Comparison of ENCODE assay signal across 13 cellular contexts in the genomic region with DNA sequence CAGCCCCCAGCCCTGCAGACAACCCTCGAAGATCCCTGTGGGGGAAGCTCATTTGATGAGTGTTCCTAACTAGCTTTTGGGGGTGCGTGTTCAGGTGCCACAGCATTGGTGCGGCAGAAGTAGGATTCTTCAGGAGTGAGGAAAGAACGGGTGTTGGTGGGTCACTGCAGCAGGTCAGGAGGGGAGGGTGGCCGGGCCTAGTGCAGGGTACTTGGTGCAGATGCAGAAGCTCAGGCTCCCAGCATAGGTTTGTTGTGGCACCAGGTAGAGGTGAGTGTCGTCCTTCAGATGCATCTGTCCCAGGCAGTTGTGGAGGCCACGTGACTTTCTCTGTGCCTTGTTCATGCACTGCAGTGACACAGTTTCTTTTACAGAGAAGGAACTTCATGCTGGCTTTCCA. TPM values are rescaled to one million over a fixed set of nuclear protein-coding genes. Genes with fewer than 3 reads are reported as not detected.
DNase-seq lines count a peak whose midpoint lies in the region; ATAC-seq, FAIRE-seq and TF ChIP-seq lines count a peak whose summit lies in the region.
"Had no signal": no experiment of that assay in that cellular context is flagged by ENCODE, and none has a peak within 500 bp of the region (broad histone marks: within the 10 kb centered on the region; RNA-seq: fewer than 3 reads in every experiment).

No MANE protein-coding gene starts in this region.

- no peak for ATAC-seq in activated CD4-positive, alpha-beta T cell treated with anti-CD3 and anti-CD28 coated beads for 36 hours
- no peak for ATAC-seq in GM21526 (IDR thresholded peaks at IDR 0.05; ENCODE audit: low FRiP score, unreplicated experiment)
- ATAC-seq: GM12878 had no signal

- H3K27ac Mint-ChIP-seq in activated CD4-positive, alpha-beta T cell treated with anti-CD3 and anti-CD28 coated beads for 36 hours: no peak overlapping the region
- H3K27ac Mint-ChIP-seq in chondrocyte (ENCODE audit: unreplicated experiment) (peak overlapping the region; percentile 59), nephron progenitor cell (peak overlapping the region; percentile 74)

- peak; percentile 2 for DNase-seq in activated CD4-positive, alpha-beta T cell treated with anti-CD3 and anti-CD28 coated beads for 36 hours
- DNase-seq in activated CD4-positive, alpha-beta T cell treated with anti-CD3 and anti-CD28 coated beads, Interleukin-2, amount 50 U/mL, for 4 hours: no peak
- DNase-seq in D721Med (ENCODE audit: insufficient read length, low spot score): peak; percentile 8
- no peak for DNase-seq in chondrocyte (ENCODE audit: low spot score)
- DNase-seq in nephron progenitor cell: no peak
- no peak for DNase-seq in NCI-H526 treated with DMSO at 0.1 percent for 48 hours (lab: John Stamatoyannopoulos, UW)
- no peak for DNase-seq in GM12891 (ENCODE audit: insufficient read length, low spot score)
- DNase-seq: Calu3, DMS79, GOT3 had no signal

- peaks cover 19% of the 10 kb centered on the region for H3K4me1 Mint-ChIP-seq in activated CD4-positive, alpha-beta T cell treated with anti-CD3 and anti-CD28 coated beads for 36 hours
- H3K4me1 Mint-ChIP-seq in chondrocyte (ENCODE audit: low read depth) (peaks cover 25% of the 10 kb centered on the region), nephron progenitor cell (peaks cover 72% of the 10 kb centered on the region)

- POLR2A ChIA-PET in activated CD4-positive, alpha-beta T cell treated with anti-CD3 and anti-CD28 coated beads for 36 hours (lab: Charles Lee): no interaction called here

- intact Hi-C loops in activated CD4-positive, alpha-beta T cell treated with anti-CD3 and anti-CD28 coated beads for 36 hours (cut with DNase I, micrococcal nuclease): no loop called here

- H3K27me3 Mint-ChIP-seq in activated CD4-positive, alpha-beta T cell treated with anti-CD3 and anti-CD28 coated beads for 36 hours: no peaks in the 10 kb centered on the region
- H3K27me3 Mint-ChIP-seq in chondrocyte (ENCODE audit: low read depth) (no peaks in the 10 kb centered on the region), nephron progenitor cell (ENCODE audit: low read depth, poor library complexity) (no peaks in the 10 kb centered on the region)

- no peak for TF ChIP-seq POLR2A in GM12891 (IDR thresholded peaks at IDR 0.05; ENCODE audit: low read depth, low read length)

- H3K36me3 Mint-ChIP-seq in activated CD4-positive, alpha-beta T cell treated with anti-CD3 and anti-CD28 coated beads for 36 hours (ENCODE audit: low read depth): peaks cover 8% of the 10 kb centered on the region
- H3K36me3 Mint-ChIP-seq in chondrocyte (ENCODE audit: low read depth) (peaks cover 12% of the 10 kb centered on the region), nephron progenitor cell (ENCODE audit: low read depth) (peaks cover 14% of the 10 kb centered on the region)

- H3K4me3 Mint-ChIP-seq in activated CD4-positive, alpha-beta T cell treated with anti-CD3 and anti-CD28 coated beads for 36 hours: no peak overlapping the region
- no peak overlapping the region for H3K4me3 Mint-ChIP-seq in chondrocyte (ENCODE audit: unreplicated experiment)
- no peak overlapping the region for H3K4me3 Mint-ChIP-seq in nephron progenitor cell
- H3K4me3 Mint-ChIP-seq: CD14-positive monocyte had no signal

- no peaks in the 10 kb centered on the region for H3K9me3 Mint-ChIP-seq in activated CD4-positive, alpha-beta T cell treated with anti-CD3 and anti-CD28 coated beads for 36 hours (ENCODE audit: low read depth)
- H3K9me3 Mint-ChIP-seq in chondrocyte (ENCODE audit: low read depth): no peaks in the 10 kb centered on the region
- no peaks in the 10 kb centered on the region for H3K9me3 Mint-ChIP-seq in nephron progenitor cell
- H3K9me3 Mint-ChIP-seq: CD14-positive monocyte had no signal

- TF ChIP-seq CTCF in D721Med (IDR thresholded peaks at IDR 0.05; ENCODE audit: insufficient read depth, missing control alignments) (no peak), chondrocyte (IDR thresholded peaks at IDR 0.05) (no peak), nephron progenitor cell (IDR thresholded peaks at IDR 0.05) (no peak)

- FAIRE-seq in D721Med (lab: Jason Lieb, UNC) (no peak), GM12891 (lab: Jason Lieb, UNC) (no peak)
- FAIRE-seq: GM12878 had no signal

- CTCF ChIA-PET in activated CD4-positive, alpha-beta T cell treated with anti-CD3 and anti-CD28 coated beads for 36 hours (lab: Charles Lee): no interaction called here

TF ChIP-seq in GM12891, 5 proteins besides CTCF, POLR2A, EP300 and RAD21:
- no peak for TF ChIP-seq POLR2AphosphoS5 (IDR thresholded peaks at IDR 0.05; ENCODE audit: low read depth, low read length)
- no peak for TF ChIP-seq SPI1 (IDR thresholded peaks at IDR 0.05; ENCODE audit: low read depth, low read length)
- no peak for TF ChIP-seq POU2F2 (IDR thresholded peaks at IDR 0.05; ENCODE audit: low read depth, low read length)

RNA-seq across cellular contexts. Expression of a gene that starts 15.1 kb away (rescaled TPM):
- total RNA-seq in activated CD4-positive, alpha-beta T cell treated with anti-CD3 and anti-CD28 coated beads for 36 hours: 10 to 100 TPM; 30.6 to 31.3 TPM
- total RNA-seq in chondrocyte: 2.3 to 3.6 TPM (median 2.4 TPM) in 3 replicates
- 15.5 TPM for polyA plus RNA-seq in GM12891 (2012; ENCODE audit: low read depth, missing spikeins)

Comparison
In these comparisons a context has a peak if more than half of its experiments do, and no peak if none do; other contexts are left out.
1. DNase-seq: peak in activated CD4-positive, alpha-beta T cell treated with anti-CD3 and anti-CD28 coated beads for 36 hours (single experiment) and D721Med (single experiment); none in activated CD4-positive, alpha-beta T cell treated with anti-CD3 and anti-CD28 coated beads, Interleukin-2, amount 50 U/mL, for 4 hours (0 of 2), chondrocyte (single experiment), nephron progenitor cell (single experiment), NCI-H526 treated with DMSO at 0.1 percent for 48 hours (single experiment) and GM12891 (single experiment).